Comparison of ENCODE assay signal across 20 cellular contexts in the genomic region with DNA sequence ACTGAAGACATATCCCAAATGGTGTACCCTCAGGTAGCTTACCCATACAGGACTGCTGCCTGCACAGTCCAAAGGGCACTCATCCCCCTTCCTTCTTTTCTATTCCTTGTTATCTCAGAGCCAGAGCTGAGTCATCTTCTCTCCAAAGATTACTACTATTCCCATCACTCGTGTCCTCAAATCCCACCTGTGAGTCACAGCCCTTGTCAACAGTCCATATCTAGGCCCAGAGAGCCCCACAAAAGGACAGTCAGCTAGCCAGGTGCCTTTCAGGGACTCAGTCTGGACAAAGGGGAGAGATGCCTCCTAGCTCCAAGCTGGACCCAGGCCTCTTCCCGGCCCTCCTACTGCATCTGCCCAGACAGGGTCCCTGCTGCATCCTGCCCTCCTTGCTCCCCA. TPM values are rescaled to one million over a fixed set of nuclear protein-coding genes. Genes with fewer than 3 reads are reported as not detected.
DNase-seq lines count a peak whose midpoint lies in the region; ATAC-seq and TF ChIP-seq lines count a peak whose summit lies in the region.
"Had no signal": no experiment of that assay in that cellular context is flagged by ENCODE, and none has a peak within 500 bp of the region (broad histone marks: within the 10 kb centered on the region; RNA-seq: fewer than 3 reads in every experiment).

No MANE protein-coding gene starts in this region.

- intact Hi-C loops in IMR-90 (cut with micrococcal nuclease), result loop anchor here (10.0 kb wide), 1 partner anchor 241 kb away; no protein-coding TSS in a partner anchor
- intact Hi-C loops in naive thymus-derived CD4-positive, alpha-beta T cell (cut with micrococcal nuclease), result loop anchor here in 1 of 2 donors (2.0 kb wide), 1 partner anchor 21 kb away; a partner anchor contains a TSS
- intact Hi-C loops in activated T-helper 1 cell treated with anti-CD3 and anti-CD28 coated beads, Interleukin-12 subunit alpha, Interleukin-12 subunit beta, Interleukin-2, Interleukin-4 antibody, amounts not matched to agents 30 ng/mL and 10 ng/mL and 1 ng/mL, durations not matched to agents 14 hours and 24 hours and 36 hours (cut with micrococcal nuclease), result no loop called here

- TF ChIP-seq CTCF in IMR-90 (conservative IDR thresholded peaks at IDR 0.05; ENCODE audit: low read depth, low read length) (no peak), mesothelial cell of epicardium (IDR thresholded peaks at IDR 0.05; ENCODE audit: unreplicated experiment) (no peak)

- H4K5ac ChIP-seq in IMR-90 (ENCODE audit: low read depth, low read length), result no peak overlapping the region

- H3K79me1 ChIP-seq in IMR-90 (ENCODE audit: low read depth in 1 of 2, low read length in 2 of 2), result peaks cover 3 to 4% of the 10 kb centered on the region in 2 experiments; a peak in 2 of 4 replicates

- POLR2A ChIA-PET in CD8-positive, alpha-beta memory T cell (lab: Charles Lee), result no interaction called here
- POLR2A ChIA-PET in IMR-90 (lab: Charles Lee; ENCODE audit: unreplicated experiment), result no interaction called here
- POLR2A ChIA-PET in naive thymus-derived CD4-positive, alpha-beta T cell (lab: Charles Lee), result interaction anchor here (0.9 to 4.0 kb wide), 5 partner anchors 10 to 29 kb away, joined by 4 to 25 read pairs (median 8); a partner anchor contains a TSS

- H2AK9ac ChIP-seq in IMR-90 (replicated peaks; ENCODE audit: low read depth, low read length, poor library complexity), result peak overlapping the region; percentile 57

- H2BK5ac ChIP-seq in IMR-90 (ENCODE audit: low read depth, low read length, poor library complexity, severe bottlenecking), result no peak overlapping the region

- no peaks in the 10 kb centered on the region for H3K36me3 ChIP-seq in CD8-positive, alpha-beta memory T cell (ENCODE audit: insufficient read depth, low read length)
- H3K36me3 ChIP-seq in IMR-90 (ENCODE audit: control insufficient read depth, insufficient read depth, low read length), result no peaks in the 10 kb centered on the region
- peaks cover 0 to 2% (median 0%) of the 10 kb centered on the region in 3 experiments for H3K36me3 ChIP-seq in naive thymus-derived CD4-positive, alpha-beta T cell (ENCODE audit: control insufficient read depth in 2 of 3, insufficient read depth in 3 of 3, low read length in 3 of 3)
- H3K36me3 ChIP-seq: right atrium auricular region had no signal

- H4K8ac ChIP-seq in IMR-90 (ENCODE audit: low read depth in 2 of 2, low read length in 2 of 2), result no peak overlapping the region

- in situ Hi-C loops in IMR-90 (cut with MboI; ENCODE audit: low sequenced_read_pairs), result loop anchor here (5.0 to 10.0 kb wide), 2 partner anchors 78 to 241 kb away; no protein-coding TSS in a partner anchor

- H2AK5ac ChIP-seq in IMR-90 (ENCODE audit: low read depth, low read length), result 0 out of 2 replicates have a peak overlapping the region, but pooled peaks have one; percentile 38

- peak; percentile 28; the same call in 1 of the 2 replicates for ATAC-seq in IMR-90 (ENCODE audit: low read depth)
- ATAC-seq in naive thymus-derived CD4-positive, alpha-beta T cell, result peak; percentile 27
- no peak for ATAC-seq in HG03460 (IDR thresholded peaks at IDR 0.05; ENCODE audit: unreplicated experiment)
- ATAC-seq: activated T-cell treated with anti-CD3 and anti-CD28 coated beads, Interleukin-2, amount 50 U/mL, for 72 hours; SK-N-SH treated with all-trans-retinoic acid at 6 μM for 48 hours had no signal

- no peaks in the 10 kb centered on the region for H3K27me3 ChIP-seq in CD8-positive, alpha-beta memory T cell (ENCODE audit: insufficient read depth, low read length, poor library complexity, severe bottlenecking)
- H3K27me3 ChIP-seq in IMR-90 (ENCODE audit: control insufficient read depth, insufficient read depth, low read length), result no peaks in the 10 kb centered on the region
- H3K27me3 ChIP-seq in naive thymus-derived CD4-positive, alpha-beta T cell (ENCODE audit: control insufficient read depth in 2 of 2, insufficient read depth in 2 of 2, low read length in 2 of 2), result no peaks in the 10 kb centered on the region
- H3K27me3 ChIP-seq: right atrium auricular region, stomach had no signal

- no peak for TF ChIP-seq RAD21 in IMR-90 (IDR thresholded peaks at IDR 0.05; ENCODE audit: low read length)

- 0 out of 2 replicates have a peak overlapping the region, but pooled peaks have one; percentile 45 for H3K23ac ChIP-seq in IMR-90 (ENCODE audit: low read depth, low read length)

- CTCF ChIA-PET in CD8-positive, alpha-beta memory T cell (lab: Charles Lee), result interaction anchor here (1.3 kb wide), 1 partner anchor 11 kb away, joined by 7 read pairs; a partner anchor contains a TSS
- CTCF ChIA-PET in IMR-90 (lab: Yijun Ruan, JAX), result no interaction called here
- CTCF ChIA-PET in naive thymus-derived CD4-positive, alpha-beta T cell (lab: Charles Lee), result interaction anchor here (0.5 to 2.5 kb wide), 3 partner anchors 11 to 233 kb away, joined by 3 to 9 read pairs (median 3); a partner anchor contains a TSS

- no peaks in the 10 kb centered on the region for H3K9me3 Mint-ChIP-seq in CD8-positive, alpha-beta memory T cell
- H3K9me3 Mint-ChIP-seq in naive thymus-derived CD4-positive, alpha-beta T cell, result peaks cover 0 to 2% (median 0%) of the 10 kb centered on the region in 11 donors
- H3K9me3 Mint-ChIP-seq in activated T-helper 1 cell treated with anti-CD3 and anti-CD28 coated beads, Interleukin-12 subunit alpha, Interleukin-12 subunit beta, Interleukin-2, Interleukin-4 antibody, amounts not matched to agents 30 ng/mL and 10 ng/mL and 1 ng/mL, durations not matched to agents 14 hours and 24 hours and 36 hours, result no peaks in the 10 kb centered on the region
- H3K9me3 Mint-ChIP-seq in mesothelial cell of epicardium, result no peaks in the 10 kb centered on the region
- H3K9me3 Mint-ChIP-seq: activated T-cell treated with anti-CD3 and anti-CD28 coated beads, Interleukin-2, amount 50 U/mL, for 72 hours; memory B cell had no signal

- no peak for TF ChIP-seq POLR2A in IMR-90 (IDR thresholded peaks at IDR 0.05; ENCODE audit: low read depth, low read length)

- H3K27me3 Mint-ChIP-seq in CD8-positive, alpha-beta memory T cell, result no peaks in the 10 kb centered on the region
- no peaks in the 10 kb centered on the region for H3K27me3 Mint-ChIP-seq in naive thymus-derived CD4-positive, alpha-beta T cell
- no peaks in the 10 kb centered on the region for H3K27me3 Mint-ChIP-seq in activated T-helper 1 cell treated with anti-CD3 and anti-CD28 coated beads, Interleukin-12 subunit alpha, Interleukin-12 subunit beta, Interleukin-2, Interleukin-4 antibody, amounts not matched to agents 30 ng/mL and 10 ng/mL and 1 ng/mL, durations not matched to agents 14 hours and 24 hours and 36 hours (ENCODE audit: insufficient read depth)
- no peaks in the 10 kb centered on the region for H3K27me3 Mint-ChIP-seq in mesothelial cell of epicardium (ENCODE audit: low read depth)
- H3K27me3 Mint-ChIP-seq: memory B cell had no signal

- no peak overlapping the region for H2BK120ac ChIP-seq in IMR-90 (ENCODE audit: low read depth, low read length)

- no peak for DNase-seq in CD8-positive, alpha-beta memory T cell
- DNase-seq in IMR-90 (peak; percentile 70), amniotic epithelial cell (ENCODE audit: low read depth) (peak; percentile 80), DMS79 (lab: John Stamatoyannopoulos, UW) (no peak), mesothelial cell of epicardium (ENCODE audit: low spot score in 2 of 2, unreplicated experiment in 2 of 2) (no peak)
- no peak for DNase-seq in naive thymus-derived CD4-positive, alpha-beta T cell
- DNase-seq in activated T-helper 1 cell treated with anti-CD3 and anti-CD28 coated beads, Interleukin-12 subunit alpha, Interleukin-12 subunit beta, Interleukin-2, Interleukin-4 antibody, amounts not matched to agents 30 ng/mL and 10 ng/mL and 1 ng/mL, durations not matched to agents 14 hours and 24 hours and 36 hours (ENCODE audit: low spot score), result no peak
- DNase-seq: activated CD4-positive, alpha-beta T cell treated with anti-CD3 and anti-CD28 coated beads for 1 hour; activated T-cell treated with anti-CD3 and anti-CD28 coated beads, Interleukin-2, amount 50 U/mL, for 72 hours; C1 segment of cervical spinal cord; hypothalamus; NCI-H1930; stimulated activated CD4-positive, alpha-beta T cell treated with anti-CD3 and anti-CD28 coated beads, Interleukin-4, amount 100 ng/mL, for 24 hours; stomach had no signal

- no TSS peak for BruUV-seq in IMR-90 (replicated peaks; lab: Mats Ljungman, UMichigan)

- H2BK20ac ChIP-seq in IMR-90 (ENCODE audit: low read depth, low read length), result no peak overlapping the region

- H3K4ac ChIP-seq in IMR-90 (ENCODE audit: low read depth, low read length), result no peak overlapping the region

- H3K14ac ChIP-seq in IMR-90 (replicated peaks; ENCODE audit: low read depth, low read length), result peak overlapping the region; percentile 28; the same call in 1 of the 2 replicates

- no peak overlapping the region for H3K27ac ChIP-seq in CD8-positive, alpha-beta memory T cell (ENCODE audit: low read depth, low read length)
- no peak overlapping the region for H3K27ac ChIP-seq in IMR-90 (ENCODE audit: insufficient read depth, low read length)
- peak overlapping the region; percentile 67 for H3K27ac ChIP-seq in naive thymus-derived CD4-positive, alpha-beta T cell (ENCODE audit: low read depth, low read length)
- H3K27ac ChIP-seq: epithelial cell of prostate, right atrium auricular region, stomach had no signal

- H3K9me1 ChIP-seq in IMR-90 (ENCODE audit: insufficient read depth, low read length), result peaks cover 7% of the 10 kb centered on the region; the same call in 1 of the 2 replicates

- no peak overlapping the region for H2BK15ac ChIP-seq in IMR-90 (ENCODE audit: low read depth, low read length)

- no peak overlapping the region for H3K18ac ChIP-seq in IMR-90 (ENCODE audit: low read depth, low read length)

- peak overlapping the region in 5 of 8 donors; percentile 1 to 57 (median 17) for H3K27ac Mint-ChIP-seq in CD8-positive, alpha-beta memory T cell
- H3K27ac Mint-ChIP-seq in naive thymus-derived CD4-positive, alpha-beta T cell, result peak overlapping the region in 8 of 9 donors; percentile 63 to 92 (median 78)
- H3K27ac Mint-ChIP-seq in activated T-helper 1 cell treated with anti-CD3 and anti-CD28 coated beads, Interleukin-12 subunit alpha, Interleukin-12 subunit beta, Interleukin-2, Interleukin-4 antibody, amounts not matched to agents 30 ng/mL and 10 ng/mL and 1 ng/mL, durations not matched to agents 14 hours and 24 hours and 36 hours, result no peak overlapping the region
- H3K27ac Mint-ChIP-seq in mesothelial cell of epicardium, result no peak overlapping the region
- H3K27ac Mint-ChIP-seq: memory B cell had no signal

- H4K20me1 ChIP-seq in IMR-90 (ENCODE audit: insufficient read depth, low read length), result no peaks in the 10 kb centered on the region

- H3K9ac ChIP-seq in IMR-90 (ENCODE audit: low read depth, low read length), result no peak overlapping the region

- H3K4me1 Mint-ChIP-seq in CD8-positive, alpha-beta memory T cell, result peaks cover 21 to 45% (median 32%) of the 10 kb centered on the region in 3 donors
- H3K4me1 Mint-ChIP-seq in naive thymus-derived CD4-positive, alpha-beta T cell, result peaks cover 19 to 80% (median 59%) of the 10 kb centered on the region in 7 donors
- peaks cover 25% of the 10 kb centered on the region for H3K4me1 Mint-ChIP-seq in activated T-helper 1 cell treated with anti-CD3 and anti-CD28 coated beads, Interleukin-12 subunit alpha, Interleukin-12 subunit beta, Interleukin-2, Interleukin-4 antibody, amounts not matched to agents 30 ng/mL and 10 ng/mL and 1 ng/mL, durations not matched to agents 14 hours and 24 hours and 36 hours (ENCODE audit: low read depth)
- no peaks in the 10 kb centered on the region for H3K4me1 Mint-ChIP-seq in mesothelial cell of epicardium

- H3K4me2 ChIP-seq in IMR-90 (ENCODE audit: low read depth, low read length), result no peak overlapping the region

- H3K4me1 ChIP-seq in CD8-positive, alpha-beta memory T cell (ENCODE audit: insufficient read depth, low read length), result peaks cover 29% of the 10 kb centered on the region
- peaks cover 6% of the 10 kb centered on the region for H3K4me1 ChIP-seq in IMR-90 (ENCODE audit: control insufficient read depth, insufficient read depth, low read length)
- peaks cover 0 to 24% of the 10 kb centered on the region in 2 donors for H3K4me1 ChIP-seq in naive thymus-derived CD4-positive, alpha-beta T cell (ENCODE audit: control insufficient read depth in 2 of 2, insufficient read depth in 2 of 2, low read length in 2 of 2)

- H3K56ac ChIP-seq in IMR-90 (ENCODE audit: extremely low read depth, insufficient read depth, low read length), result no peak overlapping the region

- H4K91ac ChIP-seq in IMR-90 (ENCODE audit: insufficient read depth, low read depth, low read length), result no peak overlapping the region

- H2AFZ ChIP-seq in IMR-90 (replicated peaks; ENCODE audit: low read length, poor library complexity), result peak overlapping the region; percentile 41

- no peak overlapping the region for H3K4me3 ChIP-seq in CD8-positive, alpha-beta memory T cell (ENCODE audit: low read length)
- H3K4me3 ChIP-seq in IMR-90 (ENCODE audit: insufficient read depth, low read depth, low read length), result no peak overlapping the region
- H3K4me3 ChIP-seq in naive thymus-derived CD4-positive, alpha-beta T cell (ENCODE audit: low read length), result no peak overlapping the region
- H3K4me3 ChIP-seq: right atrium auricular region, stomach had no signal

- no peaks in the 10 kb centered on the region for H3K9me3 ChIP-seq in CD8-positive, alpha-beta memory T cell (ENCODE audit: low read length)
- no peaks in the 10 kb centered on the region for H3K9me3 ChIP-seq in IMR-90 (ENCODE audit: control insufficient read depth, insufficient read depth, low read length)
- no peaks in the 10 kb centered on the region for H3K9me3 ChIP-seq in naive thymus-derived CD4-positive, alpha-beta T cell (ENCODE audit: control insufficient read depth in 2 of 3, low read length in 3 of 3)
- H3K9me3 ChIP-seq: right atrium auricular region, stomach had no signal

- peaks cover 0 to 35% (median 3%) of the 10 kb centered on the region in 3 donors for H3K36me3 Mint-ChIP-seq in CD8-positive, alpha-beta memory T cell
- H3K36me3 Mint-ChIP-seq in naive thymus-derived CD4-positive, alpha-beta T cell, result peaks cover 0 to 17% (median 9%) of the 10 kb centered on the region in 5 donors
- H3K36me3 Mint-ChIP-seq in activated T-helper 1 cell treated with anti-CD3 and anti-CD28 coated beads, Interleukin-12 subunit alpha, Interleukin-12 subunit beta, Interleukin-2, Interleukin-4 antibody, amounts not matched to agents 30 ng/mL and 10 ng/mL and 1 ng/mL, durations not matched to agents 14 hours and 24 hours and 36 hours (ENCODE audit: low read depth), result peaks cover 2% of the 10 kb centered on the region
- H3K36me3 Mint-ChIP-seq in mesothelial cell of epicardium, result peaks cover 6% of the 10 kb centered on the region

- H3K4me3 Mint-ChIP-seq in CD8-positive, alpha-beta memory T cell, result no peak overlapping the region
- H3K4me3 Mint-ChIP-seq in naive thymus-derived CD4-positive, alpha-beta T cell, result peak overlapping the region in 7 of 10 donors; percentile 26 to 73 (median 67)
- H3K4me3 Mint-ChIP-seq in activated T-helper 1 cell treated with anti-CD3 and anti-CD28 coated beads, Interleukin-12 subunit alpha, Interleukin-12 subunit beta, Interleukin-2, Interleukin-4 antibody, amounts not matched to agents 30 ng/mL and 10 ng/mL and 1 ng/mL, durations not matched to agents 14 hours and 24 hours and 36 hours, result no peak overlapping the region
- no peak overlapping the region for H3K4me3 Mint-ChIP-seq in mesothelial cell of epicardium
- H3K4me3 Mint-ChIP-seq: memory B cell had no signal

- WGBS in IMR-90 (ENCODE audit: extremely low coverage in 2 of 2, insufficient read length in 1 of 2), 2 experiments, result no CpG with 5 or more reads among the region's 2 CpGs

- dilution Hi-C loops in IMR-90 (cut with HindIII; ENCODE audit: low sequenced_read_pairs, unreplicated experiment), result no loop called here

RNA-seq across cellular contexts. Expression of a gene that starts 11.0 kb away (rescaled TPM):
- 10 to 100 TPM; 14.1 to 14.7 TPM for total RNA-seq in CD8-positive, alpha-beta memory T cell
- polyA plus RNA-seq in CD8-positive, alpha-beta memory T cell, result 30.9 TPM
- total RNA-seq in IMR-90 (2012; rRNA removed) (1.3 and 1.7 TPM in 2 replicates), mesothelial cell of epicardium (17.7 to 21.0 TPM (median 18.6 TPM) in 3 replicates)
- polyA plus RNA-seq in IMR-90 (2012; rRNA removed), result 4.1 and 5.0 TPM in 2 replicates
- 3.2 and 4.1 TPM in 2 replicates for polyA plus RNA-seq in IMR-90 (2012; cell fraction: cytosol; rRNA removed)
- polyA plus RNA-seq in IMR-90 (2012; cell fraction: nucleus; rRNA removed; ENCODE audit: low replicate concordance), result 3.1 and 6.5 TPM in 2 replicates
- total RNA-seq in naive thymus-derived CD4-positive, alpha-beta T cell, result 10 to 100 TPM; 10.9 to 21.5 (median 15.7) TPM
- polyA plus RNA-seq in naive thymus-derived CD4-positive, alpha-beta T cell, result 10 to 100 TPM; 28.1 to 45.7 TPM
- total RNA-seq in activated T-helper 1 cell treated with anti-CD3 and anti-CD28 coated beads, Interleukin-12 subunit alpha, Interleukin-12 subunit beta, Interleukin-2, Interleukin-4 antibody, amounts not matched to agents 30 ng/mL and 10 ng/mL and 1 ng/mL, durations not matched to agents 14 hours and 24 hours and 36 hours, result 12.4 and 14.0 TPM in 2 replicates

RNA-seq across cellular contexts. Expression of a gene that starts 20.1 kb away (rescaled TPM):
- not detected for total RNA-seq in CD8-positive, alpha-beta memory T cell
- polyA plus RNA-seq in CD8-positive, alpha-beta memory T cell, result not detected
- not detected in 2 replicates for total RNA-seq in IMR-90 (2012; rRNA removed)
- polyA plus RNA-seq in IMR-90 (2012; rRNA removed), result not detected in 2 replicates
- not detected in 2 replicates for polyA plus RNA-seq in IMR-90 (2012; cell fraction: cytosol; rRNA removed)
- not detected in 2 replicates for polyA plus RNA-seq in IMR-90 (2012; cell fraction: nucleus; rRNA removed; ENCODE audit: low replicate concordance)
- total RNA-seq in naive thymus-derived CD4-positive, alpha-beta T cell, result not detected
- polyA plus RNA-seq in naive thymus-derived CD4-positive, alpha-beta T cell, result not detected
- not detected in 2 replicates for total RNA-seq in activated T-helper 1 cell treated with anti-CD3 and anti-CD28 coated beads, Interleukin-12 subunit alpha, Interleukin-12 subunit beta, Interleukin-2, Interleukin-4 antibody, amounts not matched to agents 30 ng/mL and 10 ng/mL and 1 ng/mL, durations not matched to agents 14 hours and 24 hours and 36 hours
- not detected in 3 replicates for total RNA-seq in mesothelial cell of epicardium
- total RNA-seq: activated T-cell treated with anti-CD3 and anti-CD28 coated beads, Interleukin-2, amount 50 U/mL, for 72 hours; cardiac septum; right atrium auricular region; stomach had no signal
- polyA plus RNA-seq: stomach had no signal

RNA-seq across cellular contexts. Expression of a gene that starts 28.8 kb away (rescaled TPM):
- not detected for total RNA-seq in CD8-positive, alpha-beta memory T cell
- not detected for polyA plus RNA-seq in CD8-positive, alpha-beta memory T cell
- not detected in 2 replicates for total RNA-seq in IMR-90 (2012; rRNA removed)
- not detected in 2 replicates for polyA plus RNA-seq in IMR-90 (2012; rRNA removed)
- polyA plus RNA-seq in IMR-90 (2012; cell fraction: cytosol; rRNA removed), result not detected in 2 replicates
- not detected in 2 replicates for polyA plus RNA-seq in IMR-90 (2012; cell fraction: nucleus; rRNA removed; ENCODE audit: low replicate concordance)
- total RNA-seq in naive thymus-derived CD4-positive, alpha-beta T cell, result 10 to 100 TPM in 1 of 5 experiments, not detected in 4; 18.9 TPM
- polyA plus RNA-seq in naive thymus-derived CD4-positive, alpha-beta T cell, result not detected
- not detected in 2 replicates for total RNA-seq in activated T-helper 1 cell treated with anti-CD3 and anti-CD28 coated beads, Interleukin-12 subunit alpha, Interleukin-12 subunit beta, Interleukin-2, Interleukin-4 antibody, amounts not matched to agents 30 ng/mL and 10 ng/mL and 1 ng/mL, durations not matched to agents 14 hours and 24 hours and 36 hours
- total RNA-seq in mesothelial cell of epicardium, result 16.2 to 27.9 TPM (median 19.7 TPM) in 3 replicates
- total RNA-seq: activated T-cell treated with anti-CD3 and anti-CD28 coated beads, Interleukin-2, amount 50 U/mL, for 72 hours; right atrium auricular region; stomach had no signal
- polyA plus RNA-seq: stomach had no signal

Comparison
In these comparisons a context has a peak if more than half of its experiments do, and no peak if none do; other contexts are left out.
1. DNase-seq: peak in IMR-90 (single experiment) and amniotic epithelial cell (single experiment); none in CD8-positive, alpha-beta memory T cell (0 of 5), naive thymus-derived CD4-positive, alpha-beta T cell (0 of 9), activated T-helper 1 cell treated with anti-CD3 and anti-CD28 coated beads, Interleukin-12 subunit alpha, Interleukin-12 subunit beta, Interleukin-2, Interleukin-4 antibody, amounts not matched to agents 30 ng/mL and 10 ng/mL and 1 ng/mL, durations not matched to agents 14 hours and 24 hours and 36 hours (single experiment), DMS79 (single experiment) and mesothelial cell of epicardium (0 of 2).
2. H3K27ac Mint-ChIP-seq: peak in CD8-positive, alpha-beta memory T cell (5 of 8) and naive thymus-derived CD4-positive, alpha-beta T cell (8 of 9); none in activated T-helper 1 cell treated with anti-CD3 and anti-CD28 coated beads, Interleukin-12 subunit alpha, Interleukin-12 subunit beta, Interleukin-2, Interleukin-4 antibody, amounts not matched to agents 30 ng/mL and 10 ng/mL and 1 ng/mL, durations not matched to agents 14 hours and 24 hours and 36 hours (single experiment) and mesothelial cell of epicardium (single experiment).
3. H3K4me3 Mint-ChIP-seq: peak in naive thymus-derived CD4-positive, alpha-beta T cell (7 of 10); none in CD8-positive, alpha-beta memory T cell (0 of 7), activated T-helper 1 cell treated with anti-CD3 and anti-CD28 coated beads, Interleukin-12 subunit alpha, Interleukin-12 subunit beta, Interleukin-2, Interleukin-4 antibody, amounts not matched to agents 30 ng/mL and 10 ng/mL and 1 ng/mL, durations not matched to agents 14 hours and 24 hours and 36 hours (single experiment) and mesothelial cell of epicardium (single experiment).